Comparison of ENCODE assay signal across 1 cellular context in genomic region chr14:104752735-104753527, GRCh38.
A peak's percentile ranks its signal among the peaks of the same experiment; 100 is the strongest.
TF ChIP-seq lines count a peak whose summit lies in the region.

Gene SIVA1, plus strand, starts transcription at chr14:104753147. Its CDS starts 55 bp downstream, at chr14:104753202.

TF ChIP-seq in HepG2, 621 proteins besides CTCF, POLR2A, EP300 and RAD21 (continued from another document and continues in another):
- no peak for TF ChIP-seq USF2 (IDR thresholded peaks at IDR 0.05; ENCODE audit: low read depth, low read length)
- 0 out of 2 replicates have a peak, but pooled peaks have one; percentile 50 for TF ChIP-seq USF2 (CRISPR knock-in tag; IDR thresholded peaks at IDR 0.05; ENCODE audit: borderline replicate concordance)
- TF ChIP-seq HOXA5 (CRISPR knock-in tag; IDR thresholded peaks at IDR 0.05), result 0 out of 2 replicates have a peak, but pooled peaks have one; percentile 24
- TF ChIP-seq FOSL2 (CRISPR knock-in tag; IDR thresholded peaks at IDR 0.05), result 0 out of 2 replicates have a peak, but pooled peaks have one; percentile 19
- TF ChIP-seq SMARCE1 (IDR thresholded peaks at IDR 0.05; ENCODE audit: borderline replicate concordance), result no peak
- no peak; the same call in 1 of the 2 replicates for TF ChIP-seq GRHL1 (CRISPR knock-in tag; conservative IDR thresholded peaks at IDR 0.05)
- no peak for TF ChIP-seq ZNF354B (CRISPR knock-in tag; IDR thresholded peaks at IDR 0.05)
- TF ChIP-seq KLF15 (CRISPR knock-in tag; IDR thresholded peaks at IDR 0.05; ENCODE audit: borderline replicate concordance), result no peak
- no peak for TF ChIP-seq MLXIP (CRISPR knock-in tag; IDR thresholded peaks at IDR 0.05; ENCODE audit: borderline replicate concordance)
- no peak; the same call in 1 of the 2 replicates for TF ChIP-seq ZBTB43 (CRISPR knock-in tag; conservative IDR thresholded peaks at IDR 0.05)
- TF ChIP-seq KDM5B (CRISPR knock-in tag; IDR thresholded peaks at IDR 0.05; ENCODE audit: borderline replicate concordance), result peak; percentile 76
- no peak for TF ChIP-seq ISL2 (CRISPR knock-in tag; IDR thresholded peaks at IDR 0.05)
- no peak; the same call in 1 of the 2 replicates for TF ChIP-seq ZNF232 (CRISPR knock-in tag; IDR thresholded peaks at IDR 0.05; ENCODE audit: borderline replicate concordance)
- TF ChIP-seq HES4 (CRISPR knock-in tag; IDR thresholded peaks at IDR 0.05; ENCODE audit: borderline replicate concordance), result peak; percentile 12; the same call in 1 of the 2 replicates
- peak; percentile 76 for TF ChIP-seq UBTF (CRISPR knock-in tag; IDR thresholded peaks at IDR 0.05)
- peak; percentile 96 for TF ChIP-seq NFYC (CRISPR knock-in tag; IDR thresholded peaks at IDR 0.05)
- TF ChIP-seq ARID3A (IDR thresholded peaks at IDR 0.05; ENCODE audit: low read depth, low read length), result no peak
- no peak for TF ChIP-seq NFE2L2 (IDR thresholded peaks at IDR 0.05; ENCODE audit: low read length)
- no peak; the same call in 1 of the 2 replicates for TF ChIP-seq NRL (CRISPR knock-in tag; IDR thresholded peaks at IDR 0.05; ENCODE audit: borderline replicate concordance)
- 0 out of 2 replicates have a peak, but pooled peaks have one; percentile 35 for TF ChIP-seq HIC2 (CRISPR knock-in tag; IDR thresholded peaks at IDR 0.05; ENCODE audit: low read depth)
- TF ChIP-seq MTERF4 (CRISPR knock-in tag; IDR thresholded peaks at IDR 0.05), result no peak
- peak; percentile 19; the same call in 1 of the 2 replicates for TF ChIP-seq ZNF567 (CRISPR knock-in tag; IDR thresholded peaks at IDR 0.05; ENCODE audit: borderline replicate concordance)
- no peak for TF ChIP-seq ZNF740 (CRISPR knock-in tag; IDR thresholded peaks at IDR 0.05)
- peak; percentile 76 for TF ChIP-seq KMT2B (CRISPR knock-in tag; IDR thresholded peaks at IDR 0.05)
- peak; percentile 64; the same call in 1 of the 2 replicates for TF ChIP-seq CBFB (CRISPR knock-in tag; IDR thresholded peaks at IDR 0.05)
- TF ChIP-seq HIVEP1 (CRISPR knock-in tag; IDR thresholded peaks at IDR 0.05), result no peak
- peak; percentile 84; the same call in 1 of the 2 replicates for TF ChIP-seq SMAD1 (CRISPR knock-in tag; IDR thresholded peaks at IDR 0.05; ENCODE audit: borderline replicate concordance, low read depth)
- TF ChIP-seq NR2C2 (CRISPR knock-in tag; IDR thresholded peaks at IDR 0.05; ENCODE audit: borderline replicate concordance), result peak; percentile 90
- TF ChIP-seq SMAD9 (CRISPR knock-in tag; IDR thresholded peaks at IDR 0.05), result no peak
- TF ChIP-seq SMAD3 (CRISPR knock-in tag; IDR thresholded peaks at IDR 0.05), result no peak; the same call in 1 of the 2 replicates
- TF ChIP-seq ZNF501 (CRISPR knock-in tag; IDR thresholded peaks at IDR 0.05), result peak; percentile 59
- TF ChIP-seq BRF2 (CRISPR knock-in tag; IDR thresholded peaks at IDR 0.05), result peak; percentile 83
